Comparison of ENCODE assay signal across 1 cellular context in the genomic region with DNA sequence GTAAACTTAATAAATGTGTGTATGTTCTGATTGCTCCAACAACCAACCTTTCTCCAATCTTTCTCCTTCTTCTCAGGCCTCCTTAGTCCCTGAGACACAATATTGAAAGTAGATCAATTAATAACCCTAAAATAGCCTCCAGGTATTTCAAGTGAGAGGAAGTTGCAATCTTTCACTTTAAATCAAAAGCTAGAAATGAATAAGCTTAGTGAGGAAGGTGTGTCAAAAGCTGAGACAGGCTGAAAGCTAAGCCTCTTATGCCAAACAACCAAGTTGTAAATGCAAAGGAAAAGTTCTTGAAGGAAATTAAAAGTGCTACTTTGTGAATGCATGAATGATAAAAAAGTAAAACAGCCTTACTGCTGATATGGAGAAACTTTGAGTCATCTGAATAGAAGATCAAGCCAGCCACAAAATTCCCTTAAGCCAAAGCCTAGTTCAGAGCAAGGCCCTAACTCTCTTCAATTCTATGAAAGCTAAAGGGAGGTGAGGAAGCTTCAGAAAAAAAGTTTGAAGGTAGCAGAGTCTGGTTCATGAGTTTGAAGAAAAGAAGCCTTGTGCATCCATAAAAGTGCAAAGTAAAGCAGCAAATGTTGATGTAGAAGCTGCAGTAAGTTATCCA.
TF ChIP-seq lines count a peak whose summit lies in the region.

No MANE protein-coding gene starts in this region.

TF ChIP-seq in GM12878, 131 proteins besides CTCF, POLR2A, EP300 and RAD21:
- TF ChIP-seq RELA (IDR thresholded peaks at IDR 0.05; ENCODE audit: borderline replicate concordance, partially characterized antibody): no peak
- TF ChIP-seq NFXL1 (IDR thresholded peaks at IDR 0.05; ENCODE audit: borderline replicate concordance): no peak
- TF ChIP-seq SIN3A (IDR thresholded peaks at IDR 0.05; ENCODE audit: low read depth, low read length): no peak
- peak; percentile 36; the same call in 1 of the 2 replicates for TF ChIP-seq ZBED1 (IDR thresholded peaks at IDR 0.05; ENCODE audit: borderline replicate concordance)
- peak; percentile 34; the same call in 1 of the 2 replicates for TF ChIP-seq RUNX3 (IDR thresholded peaks at IDR 0.05; ENCODE audit: low read length)
- peak; percentile 88 for TF ChIP-seq NFIC (IDR thresholded peaks at IDR 0.05; ENCODE audit: low read depth, low read length)
- no peak for TF ChIP-seq KAT2A (conservative IDR thresholded peaks at IDR 0.05; ENCODE audit: control insufficient read depth, low read depth, low read length)
- TF ChIP-seq SPI1 (IDR thresholded peaks at IDR 0.05; ENCODE audit: borderline replicate concordance, insufficient read depth, low read depth, low read length): peak; percentile 58
- peak; percentile 56; the same call in 1 of the 2 replicates for TF ChIP-seq FOXM1 (IDR thresholded peaks at IDR 0.05; ENCODE audit: low read depth, low read length)
- TF ChIP-seq, protein P1, sequence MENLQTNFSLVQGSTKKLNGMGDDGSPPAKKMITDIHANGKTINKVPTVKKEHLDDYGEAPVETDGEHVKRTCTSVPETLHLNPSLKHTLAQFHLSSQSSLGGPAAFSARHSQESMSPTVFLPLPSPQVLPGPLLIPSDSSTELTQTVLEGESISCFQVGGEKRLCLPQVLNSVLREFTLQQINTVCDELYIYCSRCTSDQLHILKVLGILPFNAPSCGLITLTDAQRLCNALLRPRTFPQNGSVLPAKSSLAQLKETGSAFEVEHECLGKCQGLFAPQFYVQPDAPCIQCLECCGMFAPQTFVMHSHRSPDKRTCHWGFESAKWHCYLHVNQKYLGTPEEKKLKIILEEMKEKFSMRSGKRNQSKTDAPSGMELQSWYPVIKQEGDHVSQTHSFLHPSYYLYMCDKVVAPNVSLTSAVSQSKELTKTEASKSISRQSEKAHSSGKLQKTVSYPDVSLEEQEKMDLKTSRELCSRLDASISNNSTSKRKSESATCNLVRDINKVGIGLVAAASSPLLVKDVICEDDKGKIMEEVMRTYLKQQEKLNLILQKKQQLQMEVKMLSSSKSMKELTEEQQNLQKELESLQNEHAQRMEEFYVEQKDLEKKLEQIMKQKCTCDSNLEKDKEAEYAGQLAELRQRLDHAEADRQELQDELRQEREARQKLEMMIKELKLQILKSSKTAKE (IDR thresholded peaks at IDR 0.05; ENCODE audit: low read depth, poor library complexity, severe bottlenecking): no peak
- 0 out of 2 replicates have a peak, but pooled peaks have one; percentile 49 for TF ChIP-seq GABPA (IDR thresholded peaks at IDR 0.05; ENCODE audit: low read depth)
- no peak for TF ChIP-seq ZSCAN29 (IDR thresholded peaks at IDR 0.05)
- TF ChIP-seq, protein P2, sequence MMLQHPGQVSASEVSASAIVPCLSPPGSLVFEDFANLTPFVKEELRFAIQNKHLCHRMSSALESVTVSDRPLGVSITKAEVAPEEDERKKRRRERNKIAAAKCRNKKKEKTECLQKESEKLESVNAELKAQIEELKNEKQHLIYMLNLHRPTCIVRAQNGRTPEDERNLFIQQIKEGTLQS (IDR thresholded peaks at IDR 0.05; ENCODE audit: borderline replicate concordance, extremely low read depth, low read depth, low read length): no peak
- peak; percentile 97 for TF ChIP-seq MEF2A (IDR thresholded peaks at IDR 0.05; ENCODE audit: insufficient read depth, low read depth, low read length)
- TF ChIP-seq MTA3 (IDR thresholded peaks at IDR 0.05; ENCODE audit: borderline replicate concordance, low read length): peak; percentile 27; the same call in 1 of the 2 replicates
- peak; percentile 35; the same call in 1 of the 2 replicates for TF ChIP-seq TCF7 (IDR thresholded peaks at IDR 0.05; ENCODE audit: borderline replicate concordance)
- TF ChIP-seq, protein P3, sequence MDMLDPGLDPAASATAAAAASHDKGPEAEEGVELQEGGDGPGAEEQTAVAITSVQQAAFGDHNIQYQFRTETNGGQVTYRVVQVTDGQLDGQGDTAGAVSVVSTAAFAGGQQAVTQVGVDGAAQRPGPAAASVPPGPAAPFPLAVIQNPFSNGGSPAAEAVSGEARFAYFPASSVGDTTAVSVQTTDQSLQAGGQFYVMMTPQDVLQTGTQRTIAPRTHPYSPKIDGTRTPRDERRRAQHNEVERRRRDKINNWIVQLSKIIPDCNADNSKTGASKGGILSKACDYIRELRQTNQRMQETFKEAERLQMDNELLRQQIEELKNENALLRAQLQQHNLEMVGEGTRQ (IDR thresholded peaks at IDR 0.05; ENCODE audit: borderline replicate concordance, low read depth, low read length): no peak
- no peak for TF ChIP-seq SP1 (IDR thresholded peaks at IDR 0.05; ENCODE audit: low read depth, low read length)
- TF ChIP-seq TARDBP (IDR thresholded peaks at IDR 0.05; ENCODE audit: borderline replicate concordance): no peak
- TF ChIP-seq, protein P4, sequence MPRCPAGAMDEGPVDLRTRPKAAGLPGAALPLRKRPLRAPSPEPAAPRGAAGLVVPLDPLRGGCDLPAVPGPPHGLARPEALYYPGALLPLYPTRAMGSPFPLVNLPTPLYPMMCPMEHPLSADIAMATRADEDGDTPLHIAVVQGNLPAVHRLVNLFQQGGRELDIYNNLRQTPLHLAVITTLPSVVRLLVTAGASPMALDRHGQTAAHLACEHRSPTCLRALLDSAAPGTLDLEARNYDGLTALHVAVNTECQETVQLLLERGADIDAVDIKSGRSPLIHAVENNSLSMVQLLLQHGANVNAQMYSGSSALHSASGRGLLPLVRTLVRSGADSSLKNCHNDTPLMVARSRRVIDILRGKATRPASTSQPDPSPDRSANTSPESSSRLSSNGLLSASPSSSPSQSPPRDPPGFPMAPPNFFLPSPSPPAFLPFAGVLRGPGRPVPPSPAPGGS (IDR thresholded peaks at IDR 0.05; ENCODE audit: borderline replicate concordance, insufficient read depth, low read depth, low read length, poor library complexity, severe bottlenecking): peak; percentile 14
- no peak for TF ChIP-seq NR2C1 (IDR thresholded peaks at IDR 0.05)
- no peak for TF ChIP-seq ZNF384 (IDR thresholded peaks at IDR 0.05; ENCODE audit: borderline replicate concordance, low read depth, low read length)
- no peak for TF ChIP-seq DPF2 (IDR thresholded peaks at IDR 0.05)
- TF ChIP-seq, protein P5, sequence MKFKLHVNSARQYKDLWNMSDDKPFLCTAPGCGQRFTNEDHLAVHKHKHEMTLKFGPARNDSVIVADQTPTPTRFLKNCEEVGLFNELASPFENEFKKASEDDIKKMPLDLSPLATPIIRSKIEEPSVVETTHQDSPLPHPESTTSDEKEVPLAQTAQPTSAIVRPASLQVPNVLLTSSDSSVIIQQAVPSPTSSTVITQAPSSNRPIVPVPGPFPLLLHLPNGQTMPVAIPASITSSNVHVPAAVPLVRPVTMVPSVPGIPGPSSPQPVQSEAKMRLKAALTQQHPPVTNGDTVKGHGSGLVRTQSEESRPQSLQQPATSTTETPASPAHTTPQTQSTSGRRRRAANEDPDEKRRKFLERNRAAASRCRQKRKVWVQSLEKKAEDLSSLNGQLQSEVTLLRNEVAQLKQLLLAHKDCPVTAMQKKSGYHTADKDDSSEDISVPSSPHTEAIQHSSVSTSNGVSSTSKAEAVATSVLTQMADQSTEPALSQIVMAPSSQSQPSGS (IDR thresholded peaks at IDR 0.05; ENCODE audit: low read length): peak; percentile 71
- no peak for TF ChIP-seq SIX5 (IDR thresholded peaks at IDR 0.05; ENCODE audit: low read depth, low read length, severe bottlenecking)
- TF ChIP-seq ASH2L (IDR thresholded peaks at IDR 0.05; ENCODE audit: borderline replicate concordance, low read depth): no peak
- peak; percentile 78 for TF ChIP-seq MEF2B (IDR thresholded peaks at IDR 0.05; ENCODE audit: partially characterized antibody, poor library complexity, severe bottlenecking)
- no peak for TF ChIP-seq MYB (IDR thresholded peaks at IDR 0.05; ENCODE audit: borderline replicate concordance, low read depth, low read length)
- TF ChIP-seq, protein P6, sequence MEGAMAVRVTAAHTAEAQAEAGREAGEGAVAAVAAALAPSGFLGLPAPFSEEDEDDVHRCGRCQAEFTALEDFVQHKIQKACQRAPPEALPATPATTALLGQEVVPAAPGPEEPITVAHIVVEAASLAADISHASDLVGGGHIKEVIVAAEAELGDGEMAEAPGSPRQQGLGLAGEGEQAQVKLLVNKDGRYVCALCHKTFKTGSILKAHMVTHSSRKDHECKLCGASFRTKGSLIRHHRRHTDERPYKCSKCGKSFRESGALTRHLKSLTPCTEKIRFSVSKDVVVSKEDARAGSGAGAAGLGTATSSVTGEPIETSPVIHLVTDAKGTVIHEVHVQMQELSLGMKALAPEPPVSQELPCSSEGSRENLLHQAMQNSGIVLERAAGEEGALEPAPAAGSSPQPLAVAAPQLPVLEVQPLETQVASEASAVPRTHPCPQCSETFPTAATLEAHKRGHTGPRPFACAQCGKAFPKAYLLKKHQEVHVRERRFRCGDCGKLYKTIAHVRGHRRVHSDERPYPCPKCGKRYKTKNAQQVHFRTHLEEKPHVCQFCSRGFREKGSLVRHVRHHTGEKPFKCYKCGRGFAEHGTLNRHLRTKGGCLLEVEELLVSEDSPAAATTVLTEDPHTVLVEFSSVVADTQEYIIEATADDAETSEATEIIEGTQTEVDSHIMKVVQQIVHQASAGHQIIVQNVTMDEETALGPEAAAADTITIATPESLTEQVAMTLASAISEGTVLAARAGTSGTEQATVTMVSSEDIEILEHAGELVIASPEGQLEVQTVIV (IDR thresholded peaks at IDR 0.05; ENCODE audit: borderline replicate concordance, partially characterized antibody): no peak
- peak; percentile 66; the same call in 1 of the 2 replicates for TF ChIP-seq ZNF217 (IDR thresholded peaks at IDR 0.05)
- no peak for TF ChIP-seq ZNF274 (IDR thresholded peaks at IDR 0.05; ENCODE audit: insufficient read depth, insufficient read length)
- TF ChIP-seq JUNB (IDR thresholded peaks at IDR 0.05): peak; percentile 93
- TF ChIP-seq ETV6 (conservative IDR thresholded peaks at IDR 0.05 in 1 of 2, IDR thresholded peaks at IDR 0.05 in 1 of 2; ENCODE audit: borderline replicate concordance in 1 of 2, low read depth in 1 of 2): peak in 1 of 2 experiments; percentile 54; a peak in 1 of 4 replicates
